ENCODE assay signal across 1 cellular context in the genomic region with DNA sequence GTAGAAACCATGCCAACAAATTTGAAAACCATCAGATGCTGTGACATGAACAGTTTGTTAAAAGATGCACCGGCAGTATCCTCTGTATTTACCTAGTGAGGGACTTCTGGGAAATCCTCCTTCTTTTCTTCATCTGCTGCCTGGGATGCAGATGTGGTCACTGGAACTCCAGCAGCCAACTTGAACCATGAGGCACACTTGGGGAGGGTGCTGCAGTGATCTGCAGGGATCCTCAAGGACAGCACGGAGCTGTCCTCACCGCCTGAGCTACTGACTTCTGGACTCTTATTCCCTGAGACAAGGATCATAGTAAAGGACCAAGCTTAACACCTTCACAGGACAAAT.
TF ChIP-seq lines count a peak whose summit lies in the region.

No MANE protein-coding gene starts in this region.

TF ChIP-seq in K562, 482 proteins besides CTCF, POLR2A, EP300 and RAD21:
- TF ChIP-seq ZNF740 (CRISPR knock-in tag; IDR thresholded peaks at IDR 0.05), result no peak
- no peak for TF ChIP-seq ZNF740 (tag; IDR thresholded peaks at IDR 0.05)
- TF ChIP-seq RBM25 (IDR thresholded peaks at IDR 0.05; ENCODE audit: low read depth, low read length, severe bottlenecking), result peak; percentile 85
- TF ChIP-seq SNRNP70 (optimal IDR thresholded peaks at IDR 0.05; ENCODE audit: low read depth, low read length), result no peak
